In genomic region chr19:44401108-44401786, GRCh38 we compare ENCODE assay signal across 8 cellular contexts. TPM values are rescaled to one million over a fixed set of nuclear protein-coding genes. Genes with fewer than 3 reads are reported as not detected.
DNase-seq lines count a peak whose midpoint lies in the region; ATAC-seq lines count a peak whose summit lies in the region.

ZNF285 (minus strand) TSS chr19:44401608; CDS start chr19:44397213, 4,395 bp downstream.

- H4K91ac ChIP-seq in neuronal stem cell (ENCODE audit: low read depth, low read length, poor library complexity): no peak within 1 kb of the TSS

- no peaks in the 10 kb centered on the region for H3K79me1 ChIP-seq in neuronal stem cell (ENCODE audit: low read depth, low read length)

- H2BK15ac ChIP-seq in neuronal stem cell (ENCODE audit: low read length): no peak within 1 kb of the TSS

- peak within 1 kb of the TSS; percentile 63 for H3K14ac ChIP-seq in neuronal stem cell (ENCODE audit: low read length)

- WGBS in neuronal stem cell (ENCODE audit: extremely low coverage in 2 of 2, insufficient read length in 2 of 2, insufficient replicate concordance in 1 of 2), 2 donors: no CpG with 5 or more reads among the region's 38 CpGs

- no peaks in the 10 kb centered on the region for H3K27me3 ChIP-seq in neuronal stem cell (ENCODE audit: control insufficient read depth in 3 of 3, insufficient read depth in 3 of 3, low read depth in 1 of 3, low read length in 3 of 3)

- peak within 1 kb of the TSS; percentile 88 for H3K18ac ChIP-seq in neuronal stem cell (ENCODE audit: low read length)

- no peak within 1 kb of the TSS for H2AK5ac ChIP-seq in neuronal stem cell (ENCODE audit: low read depth, low read length)

- H3K9me3 ChIP-seq in neuronal stem cell (replicated peaks in 1 of 2; ENCODE audit: control insufficient read depth in 2 of 2, insufficient read depth in 1 of 2, low read depth in 1 of 2, low read length in 2 of 2): peaks cover 4 to 7% of the 10 kb centered on the region in 2 donors

- H2BK12ac ChIP-seq in neuronal stem cell (ENCODE audit: low read length): peak within 1 kb of the TSS; percentile 30

- H3K36me3 ChIP-seq in neuronal stem cell (replicated peaks in 1 of 2; ENCODE audit: control insufficient read depth in 2 of 2, insufficient read depth in 2 of 2, low read length in 2 of 2): peaks cover 0 to under 1% of the 10 kb centered on the region in 2 donors

- ATAC-seq in GM19035 (IDR thresholded peaks at IDR 0.05; ENCODE audit: unreplicated experiment): no peak
- ATAC-seq in HG02678 (IDR thresholded peaks at IDR 0.05; ENCODE audit: unreplicated experiment): no peak

- H2BK120ac ChIP-seq in neuronal stem cell (ENCODE audit: low read depth, low read length): peak within 1 kb of the TSS; percentile 36

- peak; percentile 95 for DNase-seq in D341Med (ENCODE audit: low spot score)
- peak; percentile 92 for DNase-seq in HuH-7 (ENCODE audit: low spot score)
- DNase-seq in activated T-helper 1 cell treated with anti-CD3 and anti-CD28 coated beads, Interleukin-2, amount 50 U/mL, for 16 hours (ENCODE audit: low read depth in 1 of 2, low spot score in 1 of 2): peak; percentile 9 to 37
- DNase-seq in foreskin melanocyte: peak; percentile 95
- DNase-seq in neuronal stem cell (ENCODE audit: low spot score): peak; percentile 90
- DNase-seq in stromal cell of bone marrow (ENCODE audit: low read depth): peak; percentile 93

- H3K9ac ChIP-seq in neuronal stem cell (ENCODE audit: low read depth, low read length, poor library complexity): peak within 1 kb of the TSS; percentile 92

- H2BK5ac ChIP-seq in neuronal stem cell (ENCODE audit: low read length): no peak within 1 kb of the TSS

- H3K23ac ChIP-seq in neuronal stem cell (ENCODE audit: low read depth, low read length, poor library complexity): peak within 1 kb of the TSS; percentile 80

- peak within 1 kb of the TSS; percentile 43 for H3K27ac ChIP-seq in neuronal stem cell (replicated peaks; ENCODE audit: low read length)

- peak within 1 kb of the TSS; percentile 91 for H2AFZ ChIP-seq in neuronal stem cell (ENCODE audit: low read length)

- H4K8ac ChIP-seq in neuronal stem cell (ENCODE audit: low read depth, low read length): no peak within 1 kb of the TSS

- peak within 1 kb of the TSS; percentile 88 to 90 for H3K4me3 ChIP-seq in neuronal stem cell (ENCODE audit: low read length in 2 of 2)

- H3K4ac ChIP-seq in neuronal stem cell (ENCODE audit: low read length): no peak within 1 kb of the TSS

- H3K4me1 ChIP-seq in neuronal stem cell (ENCODE audit: control insufficient read depth in 2 of 2, insufficient read depth in 1 of 2, low read depth in 1 of 2, low read length in 2 of 2): no peaks in the 10 kb centered on the region

- peak within 1 kb of the TSS; percentile 80 for H3K4me2 ChIP-seq in neuronal stem cell (ENCODE audit: insufficient read depth, low read length, poor library complexity, severe bottlenecking)

RNA-seq across cellular contexts. Expression of gene ZNF285, which starts in this region (rescaled TPM):
- polyA plus RNA-seq in neuronal stem cell (2013, experiment 1 of 2): 3.0 TPM
- 2.9 TPM for polyA plus RNA-seq in neuronal stem cell (2013, experiment 2 of 2)

Comparison
In these comparisons a context has a peak if more than half of its experiments do, and no peak if none do; other contexts are left out.
1. DNase-seq: peak in every context shown above with its lines; median percentile 95 in D341Med; 95 in foreskin melanocyte; 93 in stromal cell of bone marrow; 92 in HuH-7; 90 in neuronal stem cell; 23 in activated T-helper 1 cell treated with anti-CD3 and anti-CD28 coated beads, Interleukin-2, amount 50 U/mL, for 16 hours.